2 cellular contexts compared by ENCODE assay signal in genomic region chr6:107235521-107235920, GRCh38.
TF ChIP-seq lines count a peak whose summit lies in the region.

No MANE protein-coding gene starts in this region.

TF ChIP-seq in endothelial cell of umbilical vein, 7 proteins besides CTCF, POLR2A, EP300 and RAD21:
- no peak for TF ChIP-seq FOS (IDR thresholded peaks at IDR 0.05; ENCODE audit: borderline replicate concordance, insufficient read depth, low read length)
- TF ChIP-seq MYC (IDR thresholded peaks at IDR 0.05; ENCODE audit: low read depth, low read length) = no peak
- TF ChIP-seq MAX (IDR thresholded peaks at IDR 0.05; ENCODE audit: insufficient read depth, insufficient read length) = no peak
- TF ChIP-seq JUN (IDR thresholded peaks at IDR 0.05; ENCODE audit: borderline replicate concordance, insufficient read depth, insufficient read length, low read depth) = no peak
- no peak for TF ChIP-seq POLR2AphosphoS5 (IDR thresholded peaks at IDR 0.05; ENCODE audit: insufficient read depth, low read depth, low read length)
- no peak for TF ChIP-seq GATA2 (IDR thresholded peaks at IDR 0.05; ENCODE audit: insufficient read depth, insufficient read length, low read depth, low read length)
- no peak for TF ChIP-seq EZH2 (IDR thresholded peaks at IDR 0.05; ENCODE audit: borderline replicate concordance, low read depth, low read length, severe bottlenecking)

TF ChIP-seq in HepG2, 621 proteins besides CTCF, POLR2A, EP300 and RAD21:
- TF ChIP-seq ZBTB38 (CRISPR knock-in tag; IDR thresholded peaks at IDR 0.05) = no peak
- no peak for TF ChIP-seq E2F5 (CRISPR knock-in tag; conservative IDR thresholded peaks at IDR 0.05)
TF ChIP-seq in HepG2: peak in this region for 0.
